In genomic region chr2:143996974-143997373, GRCh38 we compare ENCODE assay signal across 25 cellular contexts.
DNase-seq lines count a peak whose midpoint lies in the region; ATAC-seq, FAIRE-seq and TF ChIP-seq lines count a peak whose summit lies in the region.
"Had no signal": no experiment of that assay in that cellular context is flagged by ENCODE, and none has a peak within 500 bp of the region (broad histone marks: within the 10 kb centered on the region; RNA-seq: fewer than 3 reads in every experiment).

No MANE protein-coding gene starts in this region.

- no peak overlapping the region for H3K4me3 Mint-ChIP-seq in mesothelial cell of epicardium
- H3K4me3 Mint-ChIP-seq: B cell; CD4-positive, alpha-beta T cell; CD8-positive, alpha-beta T cell had no signal

- no peaks in the 10 kb centered on the region for H3K36me3 ChIP-seq in spleen
- H3K36me3 ChIP-seq: BLaER1 treated with 17β-estradiol and CSF1 and Interleukin-3, amounts not matched to agents 10 nM and 100 nM had no signal

- TF ChIP-seq CTCF in D721Med (IDR thresholded peaks at IDR 0.05; ENCODE audit: insufficient read depth, missing control alignments) (no peak), mesothelial cell of epicardium (IDR thresholded peaks at IDR 0.05; ENCODE audit: unreplicated experiment) (no peak), spleen (IDR thresholded peaks at IDR 0.05 in 8 of 11, conservative IDR thresholded peaks at IDR 0.05 in 3 of 11) (no peak)

- no peak overlapping the region for H3K4me3 ChIP-seq in spleen
- H3K4me3 ChIP-seq: A549; BLaER1 treated with 17β-estradiol and CSF1 and Interleukin-3, amounts not matched to agents 10 nM and 100 nM; GM12878 had no signal

- POLR2A ChIA-PET in HEK293T (lab: Yijun Ruan, JAX) = no interaction called here

- no peaks in the 10 kb centered on the region for H3K9me3 ChIP-seq in spleen
- H3K9me3 ChIP-seq: A549; BLaER1 treated with 17β-estradiol and CSF1 and Interleukin-3, amounts not matched to agents 10 nM and 100 nM; Caco-2 had no signal

- no peaks in the 10 kb centered on the region for H3K4me1 ChIP-seq in spleen
- H3K4me1 ChIP-seq: A549; BLaER1 treated with 17β-estradiol and CSF1 and Interleukin-3, amounts not matched to agents 10 nM and 100 nM; Caco-2 had no signal

- WGBS in spleen, 5 donors = 74 to 86% (median 83%) methylated on average over 2 of the region's 2 CpGs

- no peak for ATAC-seq in SK-N-SH treated with all-trans-retinoic acid at 6 μM for 48 hours
- ATAC-seq: A549; CD8-positive, alpha-beta T cell; GM12878 had no signal

- no peak for DNase-seq in D721Med (ENCODE audit: insufficient read length, low spot score)
- peak; percentile 12 for DNase-seq in DMS79 treated with DMSO at 0.1 percent for 48 hours (lab: John Stamatoyannopoulos, UW)
- DNase-seq in HEK293T (ENCODE audit: extremely low spot score) = no peak
- DNase-seq in mesothelial cell of epicardium (ENCODE audit: low spot score in 2 of 2, unreplicated experiment in 2 of 2) = no peak
- DNase-seq in spleen = no peak
- DNase-seq in GM19238 (ENCODE audit: insufficient read length, low spot score) = no peak
- no peak for DNase-seq in effector CD4-positive, alpha-beta T cell
- DNase-seq: AML-193; Caco-2; Calu3; CD4-positive, alpha-beta T cell; CD8-positive, alpha-beta T cell; DMS 273 treated with DMSO at 0.1 percent for 48 hours; DMS153; DMS53; DND-41; EL; GDM1 had no signal

- FAIRE-seq in D721Med (lab: Jason Lieb, UNC) = peak; percentile 25
- FAIRE-seq: A549, GM12878 had no signal

- intact Hi-C loops in spleen (cut with DNase I; ENCODE audit: low total_unique reads) = no loop called here

- no peaks in the 10 kb centered on the region for H3K27me3 Mint-ChIP-seq in mesothelial cell of epicardium (ENCODE audit: low read depth)
- H3K27me3 Mint-ChIP-seq: B cell; CD4-positive, alpha-beta T cell had no signal

- no peak overlapping the region for H3K27ac ChIP-seq in spleen
- H3K27ac ChIP-seq: 22Rv1; A549; BLaER1 treated with 17β-estradiol and CSF1 and Interleukin-3, amounts not matched to agents 10 nM and 100 nM; C4-2B had no signal

- H3K9me3 Mint-ChIP-seq in mesothelial cell of epicardium = peaks cover 7% of the 10 kb centered on the region
- H3K9me3 Mint-ChIP-seq: CD4-positive, alpha-beta T cell; CD8-positive, alpha-beta T cell had no signal

- peaks cover 22% of the 10 kb centered on the region for H3K4me1 Mint-ChIP-seq in mesothelial cell of epicardium
- H3K4me1 Mint-ChIP-seq: B cell had no signal

- no peaks in the 10 kb centered on the region for H3K27me3 ChIP-seq in spleen (replicated peaks in 1 of 7)
- H3K27me3 ChIP-seq: BLaER1 treated with 17β-estradiol and CSF1 and Interleukin-3, amounts not matched to agents 10 nM and 100 nM had no signal

- TF ChIP-seq POLR2A in spleen (IDR thresholded peaks at IDR 0.05) = no peak

- peaks cover 2% of the 10 kb centered on the region for H3K36me3 Mint-ChIP-seq in mesothelial cell of epicardium
- H3K36me3 Mint-ChIP-seq: CD8-positive, alpha-beta T cell had no signal

- CTCF ChIA-PET in HEK293T (lab: Yijun Ruan, JAX) = no interaction called here

- H3K27ac Mint-ChIP-seq in mesothelial cell of epicardium = peak overlapping the region; percentile 15
- H3K27ac Mint-ChIP-seq: B cell; CD4-positive, alpha-beta T cell; CD8-positive, alpha-beta T cell had no signal

TF ChIP-seq in HEK293T, 16 proteins besides CTCF, POLR2A, EP300 and RAD21:
- TF ChIP-seq BHLHE40 (IDR thresholded peaks at IDR 0.05; ENCODE audit: borderline replicate concordance) (no peak), PKNOX1 (IDR thresholded peaks at IDR 0.05) (peak; percentile 73), HDGF (IDR thresholded peaks at IDR 0.05; ENCODE audit: borderline replicate concordance) (no peak), FOXA1 (IDR thresholded peaks at IDR 0.05) (peak; percentile 57; the same call in 1 of the 2 replicates), SUZ12 (IDR thresholded peaks at IDR 0.05) (no peak), LEF1 (IDR thresholded peaks at IDR 0.05; ENCODE audit: borderline replicate concordance) (no peak), SP1 (IDR thresholded peaks at IDR 0.05) (no peak), NFRKB (IDR thresholded peaks at IDR 0.05) (no peak)
TF ChIP-seq in HEK293T: peak in this region for 2.

TF ChIP-seq in SK-N-SH treated with all-trans-retinoic acid at 6 μM for 48 hours, 23 proteins besides CTCF, POLR2A, EP300 and RAD21:
- TF ChIP-seq ISL1 (CRISPR knock-in tag; IDR thresholded peaks at IDR 0.05) (no peak), GLIS3 (CRISPR knock-in tag; IDR thresholded peaks at IDR 0.05) (no peak), POU6F1 (CRISPR knock-in tag; IDR thresholded peaks at IDR 0.05; ENCODE audit: borderline replicate concordance, low read depth) (no peak), TOX (CRISPR knock-in tag; IDR thresholded peaks at IDR 0.05; ENCODE audit: borderline replicate concordance) (no peak), ZFP30 (CRISPR knock-in tag; IDR thresholded peaks at IDR 0.05) (no peak), RARB (CRISPR knock-in tag; IDR thresholded peaks at IDR 0.05) (no peak), CSRNP3 (CRISPR knock-in tag; IDR thresholded peaks at IDR 0.05) (no peak), ZNF8 (CRISPR knock-in tag; IDR thresholded peaks at IDR 0.05) (no peak), PPARA (CRISPR knock-in tag; IDR thresholded peaks at IDR 0.05; ENCODE audit: borderline replicate concordance) (no peak), PATZ1 (CRISPR knock-in tag; IDR thresholded peaks at IDR 0.05; ENCODE audit: borderline replicate concordance) (no peak), OSR1 (CRISPR knock-in tag; IDR thresholded peaks at IDR 0.05) (no peak), TCF4 (CRISPR knock-in tag; IDR thresholded peaks at IDR 0.05; ENCODE audit: borderline replicate concordance) (no peak), CSDC2 (CRISPR knock-in tag; IDR thresholded peaks at IDR 0.05) (no peak), SNAI2 (CRISPR knock-in tag; IDR thresholded peaks at IDR 0.05) (no peak), CREB5 (CRISPR knock-in tag; IDR thresholded peaks at IDR 0.05; ENCODE audit: low read depth) (no peak), ZNF565 (CRISPR knock-in tag; conservative IDR thresholded peaks at IDR 0.05; ENCODE audit: low read depth) (no peak)
